ENCODE assay signal across 10 cellular contexts in the genomic region with DNA sequence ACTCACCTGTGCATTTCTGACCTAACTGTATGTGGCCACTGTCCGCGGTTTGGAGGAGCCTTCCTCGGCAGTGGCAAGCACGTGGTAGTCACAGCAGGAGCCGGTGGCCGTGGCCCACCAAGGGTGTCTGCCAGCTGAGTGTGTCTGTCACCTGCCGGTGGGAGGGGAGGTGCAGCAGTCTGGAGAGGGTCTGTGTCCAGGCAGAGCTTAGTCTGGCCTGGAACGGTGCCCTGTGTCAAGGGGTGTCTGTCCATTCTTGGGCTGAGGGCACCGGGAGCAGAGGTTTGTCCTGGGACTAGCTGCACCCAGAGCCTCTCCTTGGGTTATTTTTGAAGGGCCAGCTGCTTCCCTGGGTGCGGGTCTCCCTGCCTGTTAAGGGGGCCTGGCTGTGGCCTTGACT. TPM values are rescaled to one million over a fixed set of nuclear protein-coding genes. Genes with fewer than 3 reads are reported as not detected.
DNase-seq lines count a peak whose midpoint lies in the region; ATAC-seq and TF ChIP-seq lines count a peak whose summit lies in the region.
"Had no signal": no experiment of that assay in that cellular context is flagged by ENCODE, and none has a peak within 500 bp of the region (broad histone marks: within the 10 kb centered on the region; RNA-seq: fewer than 3 reads in every experiment).

No MANE protein-coding gene starts in this region.

- no peak for TF ChIP-seq CTCF in GM23338 (conservative IDR thresholded peaks at IDR 0.05; ENCODE audit: low read depth in 2 of 2)
- TF ChIP-seq CTCF in gastroesophageal sphincter (IDR thresholded peaks at IDR 0.05): no peak
- TF ChIP-seq CTCF in Caco-2 (IDR thresholded peaks at IDR 0.05; ENCODE audit: insufficient read depth in 1 of 2, low read depth in 1 of 2, low read length in 1 of 2, severe bottlenecking in 1 of 2, unreplicated experiment in 1 of 2): no peak
- no peak for TF ChIP-seq CTCF in type B pancreatic cell (conservative IDR thresholded peaks at IDR 0.05)

- POLR2A ChIA-PET in activated CD4-positive, alpha-beta memory T cell treated with anti-CD3 and anti-CD28 coated beads for 36 hours (lab: Charles Lee): no interaction called here
- POLR2A ChIA-PET in Caco-2 (lab: Charles Lee): no interaction called here

- 63% methylated on average over 2 of the region's 10 CpGs; no CpG with 5 or more reads in 1 of the 2 donors for WGBS in gastroesophageal sphincter (ENCODE audit: low coverage in 1 of 2), 2 donors

- H3K27me3 Mint-ChIP-seq in GM23338 (ENCODE audit: insufficient read depth, low read depth, poor library complexity): peaks cover 8% of the 10 kb centered on the region
- no peaks in the 10 kb centered on the region for H3K27me3 Mint-ChIP-seq in activated CD4-positive, alpha-beta memory T cell treated with anti-CD3 and anti-CD28 coated beads for 36 hours
- H3K27me3 Mint-ChIP-seq in Caco-2 (ENCODE audit: insufficient read depth, unreplicated experiment): no peaks in the 10 kb centered on the region
- no peaks in the 10 kb centered on the region for H3K27me3 Mint-ChIP-seq in type B pancreatic cell

- no peak overlapping the region for H3K9ac ChIP-seq in rectal smooth muscle tissue (ENCODE audit: low read length)

- H3K4me3 Mint-ChIP-seq in GM23338: no peak overlapping the region
- H3K4me3 Mint-ChIP-seq in activated CD4-positive, alpha-beta memory T cell treated with anti-CD3 and anti-CD28 coated beads for 36 hours: no peak overlapping the region
- no peak overlapping the region for H3K4me3 Mint-ChIP-seq in Caco-2 (ENCODE audit: unreplicated experiment)
- H3K4me3 Mint-ChIP-seq in type B pancreatic cell: no peak overlapping the region

- H3K27me3 ChIP-seq in GM23338 (ENCODE audit: insufficient read depth) (no peaks in the 10 kb centered on the region), gastroesophageal sphincter (no peaks in the 10 kb centered on the region), rectal smooth muscle tissue (ENCODE audit: control insufficient read depth, insufficient read depth, low read length) (no peaks in the 10 kb centered on the region), Caco-2 (replicated peaks; ENCODE audit: control insufficient read depth, insufficient read depth, low read length) (no peaks in the 10 kb centered on the region)

- peaks cover 87% of the 10 kb centered on the region for H3K79me2 ChIP-seq in GM23338 (replicated peaks; ENCODE audit: insufficient read depth)

- H3K9me3 ChIP-seq in gastroesophageal sphincter (no peaks in the 10 kb centered on the region), Caco-2 (no peaks in the 10 kb centered on the region)

- DNase-seq in GM23338 (ENCODE audit: low spot score): no peak
- no peak for DNase-seq in activated CD4-positive, alpha-beta memory T cell treated with anti-CD3 and anti-CD28 coated beads for 36 hours
- DNase-seq in Caco-2: no peak
- no peak for DNase-seq in ureter (ENCODE audit: low spot score)
- DNase-seq in type B pancreatic cell (ENCODE audit: extremely low spot score, unreplicated experiment): no peak
- DNase-seq: DMS 273 treated with DMSO at 0.1 percent for 48 hours, NCI-H1694 had no signal

- H4K20me1 ChIP-seq in GM23338 (replicated peaks; ENCODE audit: insufficient read depth): peaks cover 23% of the 10 kb centered on the region

- peak overlapping the region; percentile 94 for H3K27ac Mint-ChIP-seq in GM23338
- H3K27ac Mint-ChIP-seq in activated CD4-positive, alpha-beta memory T cell treated with anti-CD3 and anti-CD28 coated beads for 36 hours: peak overlapping the region; percentile 96
- no peak overlapping the region for H3K27ac Mint-ChIP-seq in Caco-2 (ENCODE audit: unreplicated experiment)
- H3K27ac Mint-ChIP-seq in type B pancreatic cell: no peak overlapping the region

- no peak for TF ChIP-seq EP300 in gastroesophageal sphincter (IDR thresholded peaks at IDR 0.05)

- no peak overlapping the region for H2AFZ ChIP-seq in GM23338

- H3K4me1 Mint-ChIP-seq in GM23338 (peaks cover 38% of the 10 kb centered on the region), Caco-2 (ENCODE audit: low read depth, unreplicated experiment) (peaks cover 7% of the 10 kb centered on the region), type B pancreatic cell (ENCODE audit: unreplicated experiment) (peaks cover 37% of the 10 kb centered on the region)
- H3K4me1 Mint-ChIP-seq in activated CD4-positive, alpha-beta memory T cell treated with anti-CD3 and anti-CD28 coated beads for 36 hours (ENCODE audit: low read depth): peaks cover 77% of the 10 kb centered on the region

- H3K9me2 ChIP-seq in GM23338 (ENCODE audit: insufficient read depth): no peaks in the 10 kb centered on the region

- H3K4me2 ChIP-seq in GM23338: no peak overlapping the region

- intact Hi-C loops in activated CD4-positive, alpha-beta memory T cell treated with anti-CD3 and anti-CD28 coated beads for 36 hours (cut with micrococcal nuclease): loop anchor here (5.0 to 10.0 kb wide), 3 partner anchors 911 to 1769 kb away; partner anchors contain the start of genes CASS4, RAB22A and ZNF831
- intact Hi-C loops in Caco-2 (cut with micrococcal nuclease; ENCODE audit: unreplicated experiment): no loop called here

- H3F3A ChIP-seq in GM23338 (replicated peaks; ENCODE audit: low read depth): no peaks in the 10 kb centered on the region

- H3K36me3 Mint-ChIP-seq in GM23338 (ENCODE audit: low read depth) (peaks cover 63% of the 10 kb centered on the region), Caco-2 (ENCODE audit: insufficient read depth, unreplicated experiment) (peaks cover 32% of the 10 kb centered on the region), type B pancreatic cell (peaks cover 12% of the 10 kb centered on the region)
- H3K36me3 Mint-ChIP-seq in activated CD4-positive, alpha-beta memory T cell treated with anti-CD3 and anti-CD28 coated beads for 36 hours: peaks cover 82% of the 10 kb centered on the region

- CTCF ChIA-PET in activated CD4-positive, alpha-beta memory T cell treated with anti-CD3 and anti-CD28 coated beads for 36 hours (lab: Charles Lee): interaction anchor here (1.1 to 1.3 kb wide), 2 partner anchors 13 to 39 kb away, joined by 3 read pairs; no protein-coding TSS in a partner anchor
- CTCF ChIA-PET in Caco-2 (lab: Charles Lee): interaction anchor here (0.6 kb wide), 1 partner anchor 71 kb away, joined by 3 read pairs; no protein-coding TSS in a partner anchor

- 0 out of 2 replicates have a peak overlapping the region, but pooled peaks have one; percentile 14 for H3K27ac ChIP-seq in GM23338 (ENCODE audit: low read depth)
- H3K27ac ChIP-seq in gastroesophageal sphincter: peak overlapping the region; percentile 85 to 95 (median 94)
- H3K27ac ChIP-seq in rectal smooth muscle tissue (ENCODE audit: low read depth, low read length): peak overlapping the region; percentile 90

- no peak for TF ChIP-seq POLR2A in gastroesophageal sphincter (IDR thresholded peaks at IDR 0.05)

- H3K4me1 ChIP-seq in GM23338 (ENCODE audit: insufficient read depth) (no peaks in the 10 kb centered on the region; the same call in 1 of the 2 replicates), gastroesophageal sphincter (peaks cover 3 to 94% (median 77%) of the 10 kb centered on the region in 3 donors), rectal smooth muscle tissue (ENCODE audit: control insufficient read depth, insufficient read depth, low read length) (peaks cover 77% of the 10 kb centered on the region), Caco-2 (peaks cover 7% of the 10 kb centered on the region; the same call in 1 of the 2 replicates)

- peaks cover 7% of the 10 kb centered on the region; the same call in 1 of the 2 replicates for H3K36me3 ChIP-seq in GM23338 (ENCODE audit: insufficient read depth)
- peaks cover 0 to 40% of the 10 kb centered on the region in 2 donors for H3K36me3 ChIP-seq in gastroesophageal sphincter
- H3K36me3 ChIP-seq in rectal smooth muscle tissue (ENCODE audit: control insufficient read depth, insufficient read depth, low read length): peaks cover 18% of the 10 kb centered on the region
- H3K36me3 ChIP-seq in Caco-2 (ENCODE audit: control insufficient read depth, insufficient read depth, low read length): peaks cover 16% of the 10 kb centered on the region

- no peaks in the 10 kb centered on the region for H3K9me3 Mint-ChIP-seq in GM23338
- H3K9me3 Mint-ChIP-seq in activated CD4-positive, alpha-beta memory T cell treated with anti-CD3 and anti-CD28 coated beads for 36 hours: no peaks in the 10 kb centered on the region
- no peaks in the 10 kb centered on the region for H3K9me3 Mint-ChIP-seq in Caco-2 (ENCODE audit: unreplicated experiment)
- H3K9me3 Mint-ChIP-seq in type B pancreatic cell: no peaks in the 10 kb centered on the region

- H3K4me3 ChIP-seq in GM23338: no peak overlapping the region
- peak overlapping the region in 1 of 2 donors; percentile 78 for H3K4me3 ChIP-seq in gastroesophageal sphincter
- H3K4me3 ChIP-seq in rectal smooth muscle tissue (ENCODE audit: low read length): peak overlapping the region; percentile 22
- no peak overlapping the region for H3K4me3 ChIP-seq in Caco-2 (ENCODE audit: low read depth, low read length)

- BruUV-seq in Caco-2 (replicated peaks; lab: Mats Ljungman, UMichigan): no TSS peak

- ATAC-seq in GM23338 (no peak), gastroesophageal sphincter (no peak), HG02642 (IDR thresholded peaks at IDR 0.05; ENCODE audit: poor library complexity, unreplicated experiment) (no peak)

TF ChIP-seq in GM23338, 12 proteins besides CTCF, POLR2A, EP300 and RAD21 (continues in another document):
- TF ChIP-seq NANOG (IDR thresholded peaks at IDR 0.05; ENCODE audit: borderline replicate concordance) (no peak), STAT1 (IDR thresholded peaks at IDR 0.05; ENCODE audit: unreplicated experiment) (no peak)

RNA-seq across cellular contexts. Expression of gene RBM38, which starts 5.0 kb away (rescaled TPM):
- 77.6 and 80.5 TPM in 2 replicates for total RNA-seq in GM23338 (2014; rRNA removed; shearing (Covaris generic))
- 22.9 and 32.6 TPM in 2 replicates for polyA plus RNA-seq in GM23338 (2016; fragmentation: Nextera tagmentation; extraction: Ambion mirVana)
- total RNA-seq in activated CD4-positive, alpha-beta memory T cell treated with anti-CD3 and anti-CD28 coated beads for 36 hours: 10 to 100 TPM; 73.4 to 77.3 TPM
- total RNA-seq in gastroesophageal sphincter (100 to 1,000 TPM in 2 of 4 donors, 10 to 100 TPM in 2; 50.9 to 190 (median 106) TPM), Caco-2 (2022) (34.4 and 39.2 TPM in 2 replicates), ureter (18.2 TPM), type B pancreatic cell (ENCODE audit: low replicate concordance) (15.2 and 26.5 TPM in 2 replicates)

RNA-seq across cellular contexts. Expression of gene RAE1, which starts 45.2 kb away (rescaled TPM):
- total RNA-seq in GM23338 (2014; rRNA removed; shearing (Covaris generic)): 43.3 and 59.7 TPM in 2 replicates
- 33.0 and 35.4 TPM in 2 replicates for polyA plus RNA-seq in GM23338 (2016; fragmentation: Nextera tagmentation; extraction: Ambion mirVana)
- total RNA-seq in activated CD4-positive, alpha-beta memory T cell treated with anti-CD3 and anti-CD28 coated beads for 36 hours: 10 to 100 TPM; 33.7 to 38.2 TPM
- total RNA-seq in gastroesophageal sphincter: 10 to 100 TPM; 16.5 to 30.4 (median 25.1) TPM
- total RNA-seq in Caco-2 (2022): 133 and 138 TPM in 2 replicates
- 26.3 TPM for total RNA-seq in ureter
- 38.2 and 46.5 TPM in 2 replicates for total RNA-seq in type B pancreatic cell (ENCODE audit: low replicate concordance)

Comparison
In these comparisons a context has a peak if more than half of its experiments do, and no peak if none do; other contexts are left out.
1. H3K27ac ChIP-seq: peak in every context shown above with its lines; median percentile 94 in gastroesophageal sphincter; 90 in rectal smooth muscle tissue; 14 in GM23338.
2. H3K27ac Mint-ChIP-seq: peak in GM23338 (single experiment) and activated CD4-positive, alpha-beta memory T cell treated with anti-CD3 and anti-CD28 coated beads for 36 hours (single experiment); none in Caco-2 (single experiment) and type B pancreatic cell (single experiment).